Comparison of ENCODE assay signal across 14 cellular contexts in genomic region chr10:78528749-78529204, GRCh38.
DNase-seq lines count a peak whose midpoint lies in the region; ATAC-seq and TF ChIP-seq lines count a peak whose summit lies in the region.
"Had no signal": no experiment of that assay in that cellular context is flagged by ENCODE, and none has a peak within 500 bp of the region (broad histone marks: within the 10 kb centered on the region; RNA-seq: fewer than 3 reads in every experiment).

No MANE protein-coding gene starts in this region.

- H3K4me1 ChIP-seq in PC-3 (ENCODE audit: insufficient read depth, low read length) (peaks cover 7% of the 10 kb centered on the region; the same call in 1 of the 2 replicates), mucosa of stomach (ENCODE audit: control insufficient read depth, insufficient read depth, low read length) (peaks cover 11% of the 10 kb centered on the region), adrenal gland (replicated peaks in 1 of 2) (peaks cover 0 to 8% of the 10 kb centered on the region in 2 donors)
- H3K4me1 ChIP-seq: breast epithelium, Caco-2 had no signal

- H3K36me3 ChIP-seq in PC-3 (ENCODE audit: low read depth, low read length) (no peaks in the 10 kb centered on the region), mucosa of stomach (ENCODE audit: control insufficient read depth, insufficient read depth, low read length) (no peaks in the 10 kb centered on the region), adrenal gland (replicated peaks in 1 of 2) (no peaks in the 10 kb centered on the region)
- H3K36me3 ChIP-seq: breast epithelium had no signal

- TF ChIP-seq POLR2A in adrenal gland (IDR thresholded peaks at IDR 0.05) = no peak

- peak overlapping the region; percentile 45 for H3K4me2 ChIP-seq in PC-3 (ENCODE audit: low read length)

- H3K4me3 ChIP-seq in PC-3 (ENCODE audit: low read length) (peak overlapping the region; percentile 34), mucosa of stomach (ENCODE audit: low read length) (no peak overlapping the region), adrenal gland (no peak overlapping the region)
- H3K4me3 ChIP-seq: breast epithelium, K562 had no signal

- DNase-seq in DMS53 (lab: John Stamatoyannopoulos, UW) (peak; percentile 95), NCI-H187 treated with DMSO at 0.1 percent for 48 hours (lab: John Stamatoyannopoulos, UW) (peak; percentile 40), PC-3 (no peak), NCI-H2171 treated with DMSO at 0.1 percent for 48 hours (lab: John Stamatoyannopoulos, UW) (no peak), GM19238 (ENCODE audit: insufficient read length, low spot score) (no peak), adrenal gland (no peak), kidney tubule cell (ENCODE audit: low spot score) (no peak)
- DNase-seq: activated CD8-positive, alpha-beta memory T cell treated with anti-CD3 and anti-CD28 coated beads, Interleukin-2, amount 10 ng/mL, durations not matched to agents 7 days and 5 days; Caco-2; effector CD8-positive, alpha-beta T cell; stimulated activated naive CD8-positive, alpha-beta T cell treated with anti-CD3 and anti-CD28 coated beads, Interleukin-15, amount 100 ng/mL, for 72 hours had no signal

- intact Hi-C loops in PC-3 (cut with micrococcal nuclease) = loop anchor here (10.0 kb wide), 1 partner anchor 536 kb away; the partner anchor contains the start of gene ZMIZ1
- intact Hi-C loops in adrenal gland (cut with DNase I) = no loop called here

- no peaks in the 10 kb centered on the region for H3F3A ChIP-seq in PC-3 (ENCODE audit: low read length, unreplicated experiment)

- CTCF ChIA-PET in PC-3 (lab: Charles Lee) = no interaction called here

- 86 to 93% (median 91%) methylated on average over 13 of the region's 13 CpGs for WGBS in adrenal gland, 4 donors

- no peaks in the 10 kb centered on the region for H4K20me1 ChIP-seq in PC-3 (ENCODE audit: low read length)

- H3K9me3 ChIP-seq in PC-3 (ENCODE audit: low read length) = no peaks in the 10 kb centered on the region
- H3K9me3 ChIP-seq in mucosa of stomach (ENCODE audit: control insufficient read depth, low read length) = no peaks in the 10 kb centered on the region
- no peaks in the 10 kb centered on the region for H3K9me3 ChIP-seq in adrenal gland (replicated peaks in 1 of 3)
- H3K9me3 ChIP-seq: breast epithelium, Caco-2 had no signal

- no peak for TF ChIP-seq CTCF in PC-3 (conservative IDR thresholded peaks at IDR 0.05; ENCODE audit: low read depth, low read length)
- TF ChIP-seq CTCF in adrenal gland (IDR thresholded peaks at IDR 0.05) = no peak

- peak; percentile 37 for ATAC-seq in PC-3
- ATAC-seq: activated CD8-positive, alpha-beta memory T cell treated with anti-CD3 and anti-CD28 coated beads, Interleukin-2, amount 10 ng/mL, durations not matched to agents 7 days and 5 days; K562; stimulated activated naive CD8-positive, alpha-beta T cell treated with anti-CD3 and anti-CD28 coated beads, Interleukin-15, amount 100 ng/mL, for 72 hours had no signal

- H2AFZ ChIP-seq in PC-3 (ENCODE audit: low read length) = peak overlapping the region; percentile 56

- H3K27ac ChIP-seq in PC-3 (ENCODE audit: low read length) = no peak overlapping the region
- H3K27ac ChIP-seq in adrenal gland = no peak overlapping the region
- H3K27ac ChIP-seq: breast epithelium had no signal

- H3K9me2 ChIP-seq in PC-3 (replicated peaks; ENCODE audit: low read length) = no peaks in the 10 kb centered on the region

- H3K27me3 ChIP-seq in PC-3 (ENCODE audit: low read length) (peaks cover 26% of the 10 kb centered on the region; the same call in 1 of the 2 replicates), mucosa of stomach (ENCODE audit: control insufficient read depth, insufficient read depth, low read length) (no peaks in the 10 kb centered on the region), adrenal gland (no peaks in the 10 kb centered on the region)
- H3K27me3 ChIP-seq: breast epithelium had no signal

- POLR2A ChIA-PET in PC-3 (lab: Charles Lee; ENCODE audit: unreplicated experiment) = no interaction called here

- no TSS peak for BruUV-seq in PC-3 (replicated peaks; lab: Mats Ljungman, UMichigan)

- H3K9ac ChIP-seq in PC-3 (ENCODE audit: low read length) = no peak overlapping the region
- peak overlapping the region; percentile 24 for H3K9ac ChIP-seq in mucosa of stomach (ENCODE audit: low read length)

- no peaks in the 10 kb centered on the region for H3K79me2 ChIP-seq in PC-3 (ENCODE audit: low read length)

Comparison
In these comparisons a context has a peak if more than half of its experiments do, and no peak if none do; other contexts are left out.
1. DNase-seq: peak in DMS53 (single experiment) and NCI-H187 treated with DMSO at 0.1 percent for 48 hours (single experiment); none in PC-3 (single experiment), NCI-H2171 treated with DMSO at 0.1 percent for 48 hours (single experiment), GM19238 (single experiment), adrenal gland (0 of 7) and kidney tubule cell (single experiment).